17 cellular contexts compared by ENCODE assay signal in genomic region chr2:241386519-241386918, GRCh38. TPM values are rescaled to one million over a fixed set of nuclear protein-coding genes. Genes with fewer than 3 reads are reported as not detected.
DNase-seq lines count a peak whose midpoint lies in the region; ATAC-seq and TF ChIP-seq lines count a peak whose summit lies in the region.
"Had no signal": no experiment of that assay in that cellular context is flagged by ENCODE, and none has a peak within 500 bp of the region (broad histone marks: within the 10 kb centered on the region; RNA-seq: fewer than 3 reads in every experiment).

No MANE protein-coding gene starts in this region.

- DNase-seq in DMS 273 (lab: John Stamatoyannopoulos, UW; ENCODE audit: unreplicated experiment), result peak; percentile 41
- peak; percentile 68 to 73 for DNase-seq in SJCRH30
- DNase-seq in choroid plexus epithelial cell (ENCODE audit: low read depth), result peak; percentile 51
- DNase-seq in mesendoderm, result peak; percentile 14
- no peak for DNase-seq in activated CD4-positive, CD25-positive, alpha-beta regulatory T cell treated with anti-CD3 and anti-CD28 coated beads, Interleukin-2, amount 50 U/mL, for 72 hours
- no peak for DNase-seq in left lobe of liver (ENCODE audit: low spot score)
- DNase-seq in cortex of kidney (lab: John Stamatoyannopoulos, UW), result no peak
- DNase-seq in activated effector memory CD4-positive, alpha-beta T cell treated with anti-CD3 and anti-CD28 coated beads, Interleukin-2, amount 50 U/mL, for 16 hours, result no peak
- DNase-seq: CD8-positive, alpha-beta T cell; DND-41; NCI-H1417 treated with DMSO at 0.1 percent for 48 hours; NCI-H2029; NCI-H510A treated with DMSO at 0.1 percent for 48 hours; NCI-H82 had no signal

- peaks cover 16% of the 10 kb centered on the region for H3K36me3 ChIP-seq in SJCRH30
- H3K36me3 ChIP-seq in mesendoderm (ENCODE audit: control insufficient read depth, insufficient read depth, low read length), result no peaks in the 10 kb centered on the region

- no peak for ATAC-seq in left lobe of liver
- ATAC-seq: CD8-positive, alpha-beta T cell had no signal

- no peak overlapping the region for H3K9ac ChIP-seq in mesendoderm (ENCODE audit: low read length)
- H3K9ac ChIP-seq: BLaER1 had no signal

- no peak overlapping the region for H4K8ac ChIP-seq in mesendoderm (ENCODE audit: low read depth, low read length)

- no peak overlapping the region for H2AK5ac ChIP-seq in mesendoderm (ENCODE audit: low read length)

- peaks cover 3% of the 10 kb centered on the region for H3K79me1 ChIP-seq in mesendoderm (ENCODE audit: low read length)

- no peak overlapping the region for H3K18ac ChIP-seq in mesendoderm (ENCODE audit: low read length)

- H3K56ac ChIP-seq in mesendoderm (ENCODE audit: low read length), result no peak overlapping the region

- no peaks in the 10 kb centered on the region for H3K79me2 ChIP-seq in mesendoderm (ENCODE audit: control insufficient read depth, insufficient read depth, low read length)

- H3K27me3 ChIP-seq in SJCRH30 (no peaks in the 10 kb centered on the region), mesendoderm (ENCODE audit: insufficient read depth, low read length, poor library complexity) (no peaks in the 10 kb centered on the region)
- H3K27me3 ChIP-seq: BLaER1 had no signal

- no peak overlapping the region for H4K5ac ChIP-seq in mesendoderm (ENCODE audit: low read length)

- no peak overlapping the region for H3K4ac ChIP-seq in mesendoderm (ENCODE audit: low read depth, low read length)

- H3K4me2 ChIP-seq in mesendoderm (ENCODE audit: low read length), result no peak overlapping the region
- H3K4me2 ChIP-seq: BLaER1 had no signal

- H3K27ac ChIP-seq in SJCRH30, result peak overlapping the region; percentile 16
- H3K27ac ChIP-seq in mesendoderm (ENCODE audit: low read depth, low read length), result no peak overlapping the region
- H3K27ac ChIP-seq: BLaER1, HL-60 had no signal

- H3K4me1 ChIP-seq in SJCRH30 (no peaks in the 10 kb centered on the region), mesendoderm (ENCODE audit: control insufficient read depth, low read depth, low read length) (no peaks in the 10 kb centered on the region)
- H3K4me1 ChIP-seq: HAP-1 had no signal

- H2BK15ac ChIP-seq in mesendoderm (replicated peaks; ENCODE audit: low read depth), result no peak overlapping the region

- no peak overlapping the region for H2BK120ac ChIP-seq in mesendoderm (ENCODE audit: low read depth, low read length)

- H3K4me3 ChIP-seq in SJCRH30 (no peak overlapping the region), choroid plexus epithelial cell (ENCODE audit: low read depth, low read length) (no peak overlapping the region), mesendoderm (ENCODE audit: low read length) (no peak overlapping the region)
- H3K4me3 ChIP-seq: BLaER1, HAP-1 had no signal

- no peak for TF ChIP-seq CTCF in choroid plexus epithelial cell (conservative IDR thresholded peaks at IDR 0.05; ENCODE audit: low read depth, low read length)

- 100% methylated on average over 1 of the region's 6 CpGs for WGBS in mesendoderm (ENCODE audit: extremely low coverage, insufficient coverage, low lambda C conversion rate)

- no peak overlapping the region for H2BK5ac ChIP-seq in mesendoderm (ENCODE audit: low read length)

- no peaks in the 10 kb centered on the region for H3K9me3 ChIP-seq in SJCRH30 (replicated peaks)
- H3K9me3 ChIP-seq: HAP-1 had no signal

- H3K23ac ChIP-seq in mesendoderm (ENCODE audit: low read length), result no peak overlapping the region

RNA-seq across cellular contexts. Expression of gene FARP2, which starts 30.4 kb away (rescaled TPM):
- total RNA-seq in SJCRH30 (2014; rRNA removed; shearing (Covaris generic)), result 68.6 and 69.6 TPM in 2 replicates
- polyA plus RNA-seq in mesendoderm (2013, experiment 1 of 2), result 13.8 TPM
- polyA plus RNA-seq in mesendoderm (2013, experiment 2 of 2), result 13.4 TPM
- 27.6 TPM for total RNA-seq in left lobe of liver

Comparison
In these comparisons a context has a peak if more than half of its experiments do, and no peak if none do; other contexts are left out.
1. DNase-seq: peak in DMS 273 (single experiment), SJCRH30 (2 of 2), choroid plexus epithelial cell (single experiment) and mesendoderm (single experiment); none in activated CD4-positive, CD25-positive, alpha-beta regulatory T cell treated with anti-CD3 and anti-CD28 coated beads, Interleukin-2, amount 50 U/mL, for 72 hours (single experiment), left lobe of liver (single experiment), cortex of kidney (single experiment) and activated effector memory CD4-positive, alpha-beta T cell treated with anti-CD3 and anti-CD28 coated beads, Interleukin-2, amount 50 U/mL, for 16 hours (single experiment).